In the genomic region with DNA sequence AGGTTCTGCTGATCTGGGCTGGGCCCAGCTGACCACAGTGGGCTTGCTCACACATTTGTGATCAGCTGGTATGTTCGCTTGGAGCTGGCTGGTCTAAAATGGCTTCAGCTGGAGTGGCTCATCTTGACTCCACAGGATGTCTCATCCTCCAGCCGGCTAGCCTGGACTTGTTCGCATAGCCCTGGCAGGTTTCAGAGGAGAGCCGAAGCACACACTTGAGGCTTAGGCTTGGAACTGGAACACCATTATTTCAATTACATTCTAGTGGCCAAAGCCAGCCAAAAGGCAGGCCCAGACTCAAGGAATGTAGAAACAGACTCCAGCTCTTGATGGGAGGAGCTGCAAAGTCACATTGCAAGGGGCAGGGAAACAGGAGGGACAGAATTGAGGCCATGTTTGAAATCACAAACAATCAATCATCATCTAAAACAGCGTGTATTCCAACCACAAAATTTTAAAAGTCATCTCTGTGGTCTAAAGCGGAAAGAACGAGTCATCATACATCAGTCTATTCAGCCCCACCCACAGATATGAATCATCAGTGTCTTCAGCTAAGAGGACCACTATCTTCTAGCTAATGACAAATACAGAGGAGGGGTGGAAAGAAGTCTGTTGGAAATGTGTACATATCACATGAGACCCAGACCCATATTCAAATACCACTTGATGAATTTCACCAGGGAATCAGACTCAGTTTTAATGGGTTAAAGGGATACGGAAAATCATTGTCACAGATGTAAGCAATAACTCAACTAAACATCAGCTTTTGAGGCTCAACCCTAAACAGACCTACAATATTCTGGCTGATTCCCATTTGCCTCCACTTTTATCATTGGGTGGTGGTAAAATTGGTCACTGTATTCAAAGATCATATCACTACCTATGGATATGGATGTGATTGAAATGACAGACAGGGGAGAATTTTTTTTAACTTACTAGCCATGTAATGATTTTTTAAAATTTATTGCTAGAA, we compare ENCODE assay signal across 8 cellular contexts.
DNase-seq lines count a peak whose midpoint lies in the region; TF ChIP-seq lines count a peak whose summit lies in the region.

No MANE protein-coding gene starts in this region.

- H3K4me3 ChIP-seq in fibroblast of the aortic adventitia (ENCODE audit: low read depth, low read length), result no peak overlapping the region

- no peak for TF ChIP-seq CTCF in GM10266 (IDR thresholded peaks at IDR 0.05; ENCODE audit: control insufficient read depth, insufficient read depth, low read depth, missing control alignments)
- TF ChIP-seq CTCF in fibroblast of the aortic adventitia (IDR thresholded peaks at IDR 0.05; ENCODE audit: insufficient read depth, low read length), result no peak

- DNase-seq in GM10266 (ENCODE audit: extremely low spot score), result peak; percentile 50
- peak; percentile 83 for DNase-seq in H4 (ENCODE audit: low spot score)
- DNase-seq in NCI-H69 (lab: John Stamatoyannopoulos, UW), result peak; percentile 57
- DNase-seq in activated CD8-positive, alpha-beta memory T cell treated with anti-CD3 and anti-CD28 coated beads, Interleukin-2, amount 50 U/mL, for 24 hours (ENCODE audit: extremely low read depth), result peak; percentile 17
- DNase-seq in fibroblast of the aortic adventitia (ENCODE audit: low read depth), result peak; percentile 99
- peak; percentile 22 to 43 for DNase-seq in stimulated activated CD4-positive, alpha-beta T cell treated with anti-CD3 and anti-CD28 coated beads, Interleukin-4, amount 100 ng/mL, for 48 hours (ENCODE audit: low read depth in 2 of 2)
- no peak for DNase-seq in iPS-NIHi7 (ENCODE audit: extremely low spot score)
- no peak for DNase-seq in effector CD8-positive, alpha-beta T cell (lab: John Stamatoyannopoulos, UW)

Comparison
In these comparisons a context has a peak if more than half of its experiments do, and no peak if none do; other contexts are left out.
1. DNase-seq: peak in GM10266 (single experiment), H4 (single experiment), NCI-H69 (single experiment), activated CD8-positive, alpha-beta memory T cell treated with anti-CD3 and anti-CD28 coated beads, Interleukin-2, amount 50 U/mL, for 24 hours (single experiment), fibroblast of the aortic adventitia (single experiment) and stimulated activated CD4-positive, alpha-beta T cell treated with anti-CD3 and anti-CD28 coated beads, Interleukin-4, amount 100 ng/mL, for 48 hours (2 of 2); none in iPS-NIHi7 (single experiment) and effector CD8-positive, alpha-beta T cell (single experiment).